29 cellular contexts compared by ENCODE assay signal in genomic region chr15:40298216-40298935, GRCh38. TPM values are rescaled to one million over a fixed set of nuclear protein-coding genes. Genes with fewer than 3 reads are reported as not detected.
"Had no signal": no experiment of that assay in that cellular context is flagged by ENCODE, and none has a peak within 500 bp of the region (broad histone marks: within the 10 kb centered on the region; RNA-seq: fewer than 3 reads in every experiment).

No MANE protein-coding gene starts in this region.

- H3K36me3 ChIP-seq: colonic mucosa, gastrocnemius medialis, prostate gland, right atrium auricular region, thoracic aorta had no signal

- H3K4me3 ChIP-seq: colonic mucosa, gastrocnemius medialis, mucosa of descending colon, prostate gland, right atrium auricular region, skin epidermis, thoracic aorta, tibial nerve, upper lobe of left lung had no signal

- H3K9me3 ChIP-seq: colonic mucosa, gastrocnemius medialis, prostate gland, thoracic aorta, upper lobe of left lung had no signal

- DNase-seq: colonic mucosa; effector CD8-positive, alpha-beta T cell; endodermal cell; foreskin fibroblast; gastrocnemius medialis; head of caudate nucleus; mesenchymal stem cell; naive B cell; stimulated activated CD4-positive, alpha-beta T cell treated with anti-CD3 and anti-CD28 coated beads, Interleukin-15, amount 100 ng/mL, for 24 hours; stimulated activated CD4-positive, alpha-beta T cell treated with anti-CD3 and anti-CD28 coated beads, Interleukin-2, amount 100 ng/mL, for 48 hours; stimulated activated naive B cell treated with anti-CD40 and anti-IgM and Interleukin-4, amounts not matched to agents 10 μg/mL and 1 μg/mL and 100 μg/mL, for 72 hours; upper lobe of left lung had no signal

- H3K27ac ChIP-seq: colonic mucosa, epithelial cell of prostate, gastrocnemius medialis, prostate gland, right atrium auricular region, skin epidermis, thoracic aorta, tibial nerve, upper lobe of left lung had no signal

- FAIRE-seq: keratinocyte had no signal

- H3K27me3 ChIP-seq: colonic mucosa, right atrium auricular region, upper lobe of left lung had no signal

- H3K4me1 ChIP-seq: colonic mucosa, gastrocnemius medialis, prostate gland, tibial nerve, upper lobe of left lung had no signal

RNA-seq across cellular contexts. Expression of gene ANKRD63, which starts 15.5 kb away (rescaled TPM):
- total RNA-seq: colonic mucosa; endodermal cell; esophagus mucosa; gastrocnemius medialis; left lobe of liver; liver; lung microvascular endothelial cell; natural killer cell treated with Interleukin-12 subunit alpha and Interleukin-12 subunit beta and Interleukin-15 and Interleukin-18, amount 100 ng/mL, for 72 hours; neural crest cell; thoracic aorta; tibial nerve had no signal
- polyA plus RNA-seq: keratinocyte, liver had no signal

RNA-seq across cellular contexts. Expression of gene PHGR1, which starts 52.5 kb away (rescaled TPM):
- total RNA-seq: endodermal cell; esophagus mucosa; glomerular endothelial cell; left lobe of liver; lung microvascular endothelial cell; mesothelial cell of epicardium; natural killer cell treated with Interleukin-12 subunit alpha and Interleukin-12 subunit beta and Interleukin-15 and Interleukin-18, amount 100 ng/mL, for 72 hours; neural crest cell; osteocyte; prostate gland; right atrium auricular region; thoracic aorta; tibial nerve had no signal
- polyA plus RNA-seq: keratinocyte, liver had no signal
